Comparison of ENCODE assay signal across 18 cellular contexts in genomic region chr16:85452364-85453178, GRCh38.
DNase-seq lines count a peak whose midpoint lies in the region; TF ChIP-seq lines count a peak whose summit lies in the region.
"Had no signal": no experiment of that assay in that cellular context is flagged by ENCODE, and none has a peak within 500 bp of the region (broad histone marks: within the 10 kb centered on the region; RNA-seq: fewer than 3 reads in every experiment).

No MANE protein-coding gene starts in this region.

- H3K27ac Mint-ChIP-seq in H9 (no peak overlapping the region), brain (peak overlapping the region in 3 of 5 experiments; percentile 30 to 71 (median 53)), neural crest cell (ENCODE audit: unreplicated experiment) (peak overlapping the region; percentile 62)
- H3K27ac Mint-ChIP-seq: activated CD8-positive, alpha-beta T cell treated with anti-CD3 and anti-CD28 coated beads, Interleukin-2, amount 10 ng/mL, durations not matched to agents 7 days and 5 days; activated naive CD4-positive, alpha-beta T cell treated with anti-CD3 and anti-CD28 coated beads, Interleukin-2, amount 50 U/mL, for 72 hours; activated T-helper 2 cell treated with anti-CD3 and anti-CD28 coated beads, Interferon-gamma antibody, Interleukin-2, Interleukin-4, amounts not matched to agents 10 μg/mL and 5 μg/mL and 100 μg/mL, durations not matched to agents 14 hours and 24 hours and 36 hours; T-helper 17 cell had no signal

- H3K23me2 ChIP-seq in H9 (ENCODE audit: insufficient read length, low read depth, low read length, poor library complexity, severe bottlenecking) = no peaks in the 10 kb centered on the region

- no peak overlapping the region for H3K4me3 Mint-ChIP-seq in H9
- no peak overlapping the region for H3K4me3 Mint-ChIP-seq in brain
- H3K4me3 Mint-ChIP-seq in neural crest cell = no peak overlapping the region
- H3K4me3 Mint-ChIP-seq: activated CD8-positive, alpha-beta T cell treated with anti-CD3 and anti-CD28 coated beads, Interleukin-2, amount 10 ng/mL, durations not matched to agents 7 days and 5 days; T-helper 17 cell had no signal

- H4K5ac ChIP-seq in H9 (ENCODE audit: insufficient read length, low read depth, low read length) = no peak overlapping the region

- H3K27ac ChIP-seq in H9 (ENCODE audit: insufficient read length, low read depth, low read length) = no peak overlapping the region
- H3K27ac ChIP-seq: RWPE1, SK-N-MC had no signal

- no peaks in the 10 kb centered on the region for H3K79me2 ChIP-seq in H9 (ENCODE audit: insufficient read depth, low read length)

- H3K14ac ChIP-seq in H9 (ENCODE audit: insufficient read depth, low read length) = no peak overlapping the region

- H3K9ac ChIP-seq in H9 (ENCODE audit: extremely low read depth, insufficient read length, low read length) = no peak overlapping the region

- no peak overlapping the region for H3K18ac ChIP-seq in H9 (ENCODE audit: insufficient read length, low read depth, low read length)

- H3K27me3 Mint-ChIP-seq in H9 (ENCODE audit: low read depth) = peaks cover 27% of the 10 kb centered on the region
- H3K27me3 Mint-ChIP-seq in brain = peaks cover 7% of the 10 kb centered on the region
- H3K27me3 Mint-ChIP-seq in neural crest cell (ENCODE audit: low read depth) = peaks cover 16% of the 10 kb centered on the region
- H3K27me3 Mint-ChIP-seq: T-helper 17 cell had no signal

- no peak overlapping the region for H2BK15ac ChIP-seq in H9 (ENCODE audit: low read depth, low read length)

- no peak overlapping the region for H2BK5ac ChIP-seq in H9 (ENCODE audit: insufficient read length, low read length)

- no peak overlapping the region for H3K4ac ChIP-seq in H9 (ENCODE audit: low read depth, low read length)

- H3K4me1 ChIP-seq in H9 (ENCODE audit: insufficient read depth, low read length) = no peaks in the 10 kb centered on the region; the same call in 1 of the 2 replicates

- no peak overlapping the region for H2AFZ ChIP-seq in H9 (ENCODE audit: low read length)

- no peak overlapping the region for H3K23ac ChIP-seq in H9 (ENCODE audit: insufficient read length, low read depth, low read length)

- H3K4me2 ChIP-seq in H9 (ENCODE audit: insufficient read depth, insufficient read length, low read length) = no peak overlapping the region

- no peaks in the 10 kb centered on the region for H3K79me1 ChIP-seq in H9 (ENCODE audit: insufficient read depth, low read depth, low read length, poor library complexity, severe bottlenecking)

- no peak overlapping the region for H3K56ac ChIP-seq in H9 (ENCODE audit: insufficient read length, low read depth, low read length)

- H4K20me1 ChIP-seq in H9 (ENCODE audit: control insufficient read depth, insufficient read depth, insufficient read length) = peaks cover 4% of the 10 kb centered on the region

- H3K4me1 Mint-ChIP-seq in H9 (peaks cover 26 to 48% of the 10 kb centered on the region in 2 experiments), brain (peaks cover 72% of the 10 kb centered on the region), neural crest cell (no peaks in the 10 kb centered on the region)

- H3K9me3 Mint-ChIP-seq in H9 (no peaks in the 10 kb centered on the region), brain (peaks cover 0 to 2% (median 0%) of the 10 kb centered on the region in 5 experiments), neural crest cell (no peaks in the 10 kb centered on the region)
- H3K9me3 Mint-ChIP-seq: activated naive CD4-positive, alpha-beta T cell treated with anti-CD3 and anti-CD28 coated beads, Interleukin-2, amount 50 U/mL, for 72 hours; activated T-helper 2 cell treated with anti-CD3 and anti-CD28 coated beads, Interferon-gamma antibody, Interleukin-2, Interleukin-4, amounts not matched to agents 10 μg/mL and 5 μg/mL and 100 μg/mL, durations not matched to agents 14 hours and 24 hours and 36 hours had no signal

- H3K36me3 Mint-ChIP-seq in H9 (ENCODE audit: insufficient read depth in 1 of 3, low read depth in 3 of 3) (no peaks in the 10 kb centered on the region), brain (no peaks in the 10 kb centered on the region), neural crest cell (ENCODE audit: low read depth) (no peaks in the 10 kb centered on the region)
- H3K36me3 Mint-ChIP-seq: activated naive CD4-positive, alpha-beta T cell treated with anti-CD3 and anti-CD28 coated beads, Interleukin-2, amount 50 U/mL, for 72 hours had no signal

- no peak overlapping the region for H2BK12ac ChIP-seq in H9 (ENCODE audit: insufficient read length, low read depth, low read length)

- H4K91ac ChIP-seq in H9 (ENCODE audit: insufficient read length, low read depth, low read length) = no peak overlapping the region

- no peak overlapping the region for H2AK5ac ChIP-seq in H9 (ENCODE audit: insufficient read length, low read length)

- no peak overlapping the region for H2BK120ac ChIP-seq in H9 (ENCODE audit: low read depth, low read length, poor library complexity, severe bottlenecking)

- DNase-seq in COR-L47 (lab: John Stamatoyannopoulos, UW) (peak; percentile 36), H9 (no peak), neural crest cell (ENCODE audit: low read depth, low spot score) (no peak), D341Med (ENCODE audit: low spot score) (no peak), DMS114 treated with DMSO at 0.1 percent for 48 hours (lab: John Stamatoyannopoulos, UW; ENCODE audit: unreplicated experiment) (no peak), GDM1 (lab: John Stamatoyannopoulos, UW) (no peak)
- DNase-seq: activated CD8-positive, alpha-beta T cell treated with anti-CD3 and anti-CD28 coated beads, Interleukin-2, amount 10 ng/mL, durations not matched to agents 7 days and 5 days; effector CD8-positive, alpha-beta T cell; erythroblast; HCEC 1CT; NCI-H526 treated with DMSO at 0.1 percent for 48 hours; stimulated activated CD4-positive, alpha-beta T cell treated with anti-CD3 and anti-CD28 coated beads, Interleukin-15, amount 100 ng/mL, for 24 hours; T-helper 17 cell had no signal

- H2BK20ac ChIP-seq in H9 (ENCODE audit: low read depth, low read length, poor library complexity, severe bottlenecking) = no peak overlapping the region

- no peak overlapping the region for H4K8ac ChIP-seq in H9 (replicated peaks; ENCODE audit: insufficient read length, low read depth, low read length)

- H3K9me3 ChIP-seq in H9 (ENCODE audit: control insufficient read depth, low read depth, low read length) = no peaks in the 10 kb centered on the region

- no peak overlapping the region for H3T11ph ChIP-seq in H9 (ENCODE audit: low read length)

- H3K27me3 ChIP-seq in H9 (ENCODE audit: insufficient read depth, low read length) = no peaks in the 10 kb centered on the region; the same call in 1 of the 2 replicates

- no CpG with 5 or more reads among the region's 20 CpGs for WGBS in H9 (ENCODE audit: extremely low coverage, insufficient read length, low lambda C conversion rate)

- peak; percentile 40; the same call in 2 of the 3 replicates for TF ChIP-seq CTCF in H9 (conservative IDR thresholded peaks at IDR 0.05)
- TF ChIP-seq CTCF in brain (conservative IDR thresholded peaks at IDR 0.05) = no peak
- TF ChIP-seq CTCF in neural crest cell (conservative IDR thresholded peaks at IDR 0.05) = no peak

Comparison
In these comparisons a context has a peak if more than half of its experiments do, and no peak if none do; other contexts are left out.
1. H3K27ac Mint-ChIP-seq: peak in brain (3 of 5) and neural crest cell (single experiment); none in H9 (0 of 3).